In the genomic region with DNA sequence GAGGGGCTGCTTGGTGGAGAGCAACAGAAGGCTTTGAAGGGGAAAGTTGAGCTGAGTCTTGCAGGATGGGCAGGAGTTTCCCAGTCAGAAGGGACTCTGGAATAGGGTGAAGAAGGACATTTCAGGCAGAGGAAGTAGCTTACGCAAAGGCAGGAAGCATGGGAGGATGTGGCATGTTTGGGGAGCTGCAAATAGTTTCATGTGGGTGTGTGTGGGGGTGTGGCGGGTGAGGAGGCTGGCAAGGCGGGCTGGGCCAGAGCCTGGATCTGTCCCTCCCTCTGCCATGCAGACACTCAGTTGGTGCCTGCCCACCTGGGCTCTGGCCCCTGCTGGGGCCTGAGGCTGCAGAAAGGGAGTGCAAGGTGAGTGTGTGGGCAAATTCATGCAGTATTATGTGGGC, we compare ENCODE assay signal across 8 cellular contexts.
A peak's percentile ranks its signal among the peaks of the same experiment; 100 is the strongest.
DNase-seq lines count a peak whose midpoint lies in the region; ATAC-seq and TF ChIP-seq lines count a peak whose summit lies in the region.

No MANE protein-coding gene starts in this region.

- H2AFZ ChIP-seq in OCI-LY1 (ENCODE audit: low read length): no peak overlapping the region

- H3K4me1 Mint-ChIP-seq in activated naive CD8-positive, alpha-beta T cell (ENCODE audit: low read depth): peaks cover 90% of the 10 kb centered on the region

- H3K9me2 ChIP-seq in OCI-LY1 (ENCODE audit: low read depth, low read length): no peaks in the 10 kb centered on the region

- H3K27ac ChIP-seq in OCI-LY1 (ENCODE audit: low read depth, low read length, poor library complexity, severe bottlenecking): peak overlapping the region; percentile 36

- H4K20me1 ChIP-seq in OCI-LY1 (ENCODE audit: insufficient read depth, low read length): no peaks in the 10 kb centered on the region

- DNase-seq in GM03348 (ENCODE audit: low spot score) (peak; percentile 35), medulla oblongata (ENCODE audit: extremely low spot score) (peak; percentile 41), cerebellar cortex (ENCODE audit: low spot score) (no peak), erythroblast (lab: John Stamatoyannopoulos, UW) (no peak)

- TF ChIP-seq POLR2A in erythroblast (IDR thresholded peaks at IDR 0.05; ENCODE audit: low read length): no peak

- no peaks in the 10 kb centered on the region for H3F3A ChIP-seq in OCI-LY1 (ENCODE audit: insufficient read depth, low read length)

- H3K36me3 Mint-ChIP-seq in activated naive CD8-positive, alpha-beta T cell: peaks cover 8% of the 10 kb centered on the region

- peaks cover 28% of the 10 kb centered on the region for H3K4me1 ChIP-seq in OCI-LY1 (ENCODE audit: insufficient read depth, low read length, severe bottlenecking)

- TF ChIP-seq CTCF in OCI-LY1 (IDR thresholded peaks at IDR 0.05; ENCODE audit: low read length): no peak

- H3K4me2 ChIP-seq in OCI-LY1 (ENCODE audit: low read length): no peak overlapping the region

- ATAC-seq in HG02970 (IDR thresholded peaks at IDR 0.05; ENCODE audit: low FRiP score, unreplicated experiment): no peak
- ATAC-seq in GM21786 (IDR thresholded peaks at IDR 0.05; ENCODE audit: unreplicated experiment): no peak

- H3K36me3 ChIP-seq in OCI-LY1 (ENCODE audit: insufficient read depth, low read length): peaks cover 64% of the 10 kb centered on the region; the same call in 1 of the 2 replicates

- H3K9me3 ChIP-seq in OCI-LY1 (ENCODE audit: low read length): no peaks in the 10 kb centered on the region

- no peak overlapping the region; the same call in 1 of the 2 replicates for H3K9ac ChIP-seq in OCI-LY1 (ENCODE audit: low read length)

- H3K27me3 Mint-ChIP-seq in activated naive CD8-positive, alpha-beta T cell: no peaks in the 10 kb centered on the region

- H3K27me3 ChIP-seq in OCI-LY1 (ENCODE audit: insufficient read depth, low read length): no peaks in the 10 kb centered on the region

- no peaks in the 10 kb centered on the region for H3K79me2 ChIP-seq in OCI-LY1 (ENCODE audit: insufficient read depth, low read length)

- no peak overlapping the region for H3K4me3 ChIP-seq in OCI-LY1 (ENCODE audit: low read depth, low read length, poor library complexity, severe bottlenecking)

- no peaks in the 10 kb centered on the region for H3K9me3 Mint-ChIP-seq in activated naive CD8-positive, alpha-beta T cell (ENCODE audit: low read depth)

- H3K27ac Mint-ChIP-seq in activated naive CD8-positive, alpha-beta T cell: peak overlapping the region; percentile 37

- H3K4me3 Mint-ChIP-seq in activated naive CD8-positive, alpha-beta T cell: peak overlapping the region; percentile 79

Comparison
In these comparisons a context has a peak if more than half of its experiments do, and no peak if none do; other contexts are left out.
1. DNase-seq: peak in GM03348 (single experiment) and medulla oblongata (single experiment); none in cerebellar cortex (single experiment) and erythroblast (0 of 2).